In genomic region chr2:46632349-46632748, GRCh38 we compare ENCODE assay signal across 8 cellular contexts. TPM values are rescaled to one million over a fixed set of nuclear protein-coding genes. Genes with fewer than 3 reads are reported as not detected.
DNase-seq lines count a peak whose midpoint lies in the region; ATAC-seq and TF ChIP-seq lines count a peak whose summit lies in the region.

No MANE protein-coding gene starts in this region.

- ATAC-seq in T-helper 17 cell: no peak

- H3K27me3 Mint-ChIP-seq in Calu3 (ENCODE audit: unreplicated experiment) (no peaks in the 10 kb centered on the region), HFFc6 (ENCODE audit: insufficient read depth) (0 out of 2 replicates have a peak, but pooled peaks cover 2% of the 10 kb centered on the region), T-helper 17 cell (no peaks in the 10 kb centered on the region), glutamatergic neuron (ENCODE audit: unreplicated experiment) (no peaks in the 10 kb centered on the region)

- TF ChIP-seq CTCF in Calu3 (IDR thresholded peaks at IDR 0.05; ENCODE audit: unreplicated experiment) (peak; percentile 25), HFFc6 (IDR thresholded peaks at IDR 0.05) (peak; percentile 89), glutamatergic neuron (IDR thresholded peaks at IDR 0.05; ENCODE audit: partially characterized antibody, unreplicated experiment) (peak; percentile 47), suprapubic skin (IDR thresholded peaks at IDR 0.05) (peak; percentile 49 to 51)

- H3K9me3 Mint-ChIP-seq in Calu3 (ENCODE audit: low read depth, unreplicated experiment) (no peaks in the 10 kb centered on the region), HFFc6 (no peaks in the 10 kb centered on the region), glutamatergic neuron (ENCODE audit: unreplicated experiment) (no peaks in the 10 kb centered on the region)

- H3K4me1 ChIP-seq in suprapubic skin: no peaks in the 10 kb centered on the region
- no peaks in the 10 kb centered on the region for H3K4me1 ChIP-seq in effector memory CD4-positive, alpha-beta T cell (ENCODE audit: control insufficient read depth, insufficient read depth, low read length, poor library complexity, severe bottlenecking)

- no TSS peak for BruUV-seq in Calu3 (replicated peaks; lab: Mats Ljungman, UMichigan)

- TF ChIP-seq EP300 in suprapubic skin (IDR thresholded peaks at IDR 0.05): no peak

- no peak overlapping the region for H3K27ac ChIP-seq in suprapubic skin
- H3K27ac ChIP-seq in effector memory CD4-positive, alpha-beta T cell (ENCODE audit: insufficient read depth, low read length, poor library complexity, severe bottlenecking): no peak overlapping the region

- intact Hi-C loops in Calu3 (cut with micrococcal nuclease; ENCODE audit: unreplicated experiment): loop anchor here (1.0 kb wide), 3 partner anchors 18 to 257 kb away; no protein-coding TSS in a partner anchor

- CTCF ChIA-PET in Calu3 (lab: Charles Lee): no interaction called here

- H3K27ac Mint-ChIP-seq in Calu3 (ENCODE audit: unreplicated experiment) (no peak overlapping the region), HFFc6 (no peak overlapping the region; the same call in 1 of the 2 replicates), T-helper 17 cell (peak overlapping the region; percentile 73), glutamatergic neuron (ENCODE audit: unreplicated experiment) (no peak overlapping the region)

- H3K36me3 ChIP-seq in suprapubic skin: peaks cover 5% of the 10 kb centered on the region
- no peaks in the 10 kb centered on the region for H3K36me3 ChIP-seq in effector memory CD4-positive, alpha-beta T cell (ENCODE audit: control insufficient read depth, insufficient read depth, low read length)

- H3K9me3 ChIP-seq in T-helper 17 cell (ENCODE audit: control insufficient read depth, low read length, poor library complexity, severe bottlenecking) (no peaks in the 10 kb centered on the region), suprapubic skin (no peaks in the 10 kb centered on the region)
- no peaks in the 10 kb centered on the region for H3K9me3 ChIP-seq in effector memory CD4-positive, alpha-beta T cell (ENCODE audit: control insufficient read depth, low read length)

- H3K36me3 Mint-ChIP-seq in Calu3 (ENCODE audit: insufficient read depth, unreplicated experiment): no peaks in the 10 kb centered on the region
- H3K36me3 Mint-ChIP-seq in HFFc6 (ENCODE audit: low read depth): no peaks in the 10 kb centered on the region
- peaks cover 6% of the 10 kb centered on the region for H3K36me3 Mint-ChIP-seq in T-helper 17 cell (ENCODE audit: low read depth)
- no peaks in the 10 kb centered on the region for H3K36me3 Mint-ChIP-seq in glutamatergic neuron (ENCODE audit: unreplicated experiment)

- no peak overlapping the region for H3K4me3 Mint-ChIP-seq in Calu3 (ENCODE audit: low read depth, unreplicated experiment)
- H3K4me3 Mint-ChIP-seq in HFFc6: no peak overlapping the region
- H3K4me3 Mint-ChIP-seq in T-helper 17 cell: no peak overlapping the region
- H3K4me3 Mint-ChIP-seq in glutamatergic neuron (ENCODE audit: unreplicated experiment): no peak overlapping the region

- no peaks in the 10 kb centered on the region for H3K27me3 ChIP-seq in suprapubic skin
- no peaks in the 10 kb centered on the region for H3K27me3 ChIP-seq in effector memory CD4-positive, alpha-beta T cell (replicated peaks; ENCODE audit: control insufficient read depth, insufficient read depth, low read length, poor library complexity, severe bottlenecking)

- DNase-seq in Calu3 (no peak), HFFc6 (peak; percentile 68), T-helper 17 cell (no peak), glutamatergic neuron (no peak), suprapubic skin (ENCODE audit: low spot score in 2 of 2) (no peak), HK-2 (ENCODE audit: unreplicated experiment) (no peak), NCI-H187 treated with DMSO at 0.1 percent for 48 hours (lab: John Stamatoyannopoulos, UW) (no peak)
- no peak for DNase-seq in effector memory CD4-positive, alpha-beta T cell

- H3K4me1 Mint-ChIP-seq in Calu3 (ENCODE audit: low read depth, unreplicated experiment) (no peaks in the 10 kb centered on the region), HFFc6 (ENCODE audit: low read depth) (peaks cover 14% of the 10 kb centered on the region), T-helper 17 cell (peaks cover 22% of the 10 kb centered on the region), glutamatergic neuron (ENCODE audit: low read depth, unreplicated experiment) (no peaks in the 10 kb centered on the region)

- TF ChIP-seq POLR2A in suprapubic skin (IDR thresholded peaks at IDR 0.05): no peak

- no peak overlapping the region for H3K4me3 ChIP-seq in suprapubic skin
- no peak overlapping the region for H3K4me3 ChIP-seq in effector memory CD4-positive, alpha-beta T cell (ENCODE audit: insufficient read depth, low read depth, low read length, poor library complexity, severe bottlenecking)

RNA-seq across cellular contexts. Expression of gene CRIPT, which starts 15.3 kb away (rescaled TPM):
- total RNA-seq in Calu3 (2022): 11.8 and 13.5 TPM in 2 replicates
- 10 to 100 TPM; 17.7 to 20.5 (median 18.2) TPM for total RNA-seq in HFFc6 (2021; fragmentation: NEBNext Ultra II Directional; extraction: Animal tissue kit (Norgen Biotek cat#: 25700))
- total RNA-seq in T-helper 17 cell: 10 to 100 TPM; 13.5 to 14.7 TPM
- total RNA-seq in glutamatergic neuron (ENCODE audit: unreplicated experiment): 34.6 TPM
- 10 to 100 TPM; 10.2 to 20.6 (median 18.8) TPM for total RNA-seq in suprapubic skin

RNA-seq across cellular contexts. Expression of gene PIGF, which starts 15.5 kb away (rescaled TPM):
- total RNA-seq in Calu3 (2022): 19.0 and 19.7 TPM in 2 replicates
- 10 to 100 TPM; 20.1 to 32.3 (median 29.3) TPM for total RNA-seq in HFFc6 (2021; fragmentation: NEBNext Ultra II Directional; extraction: Animal tissue kit (Norgen Biotek cat#: 25700))
- total RNA-seq in T-helper 17 cell: 10 to 100 TPM; 12.1 to 12.6 TPM
- total RNA-seq in glutamatergic neuron (ENCODE audit: unreplicated experiment): 41.9 TPM
- 10 to 100 TPM; 13.1 to 26.1 (median 23.7) TPM for total RNA-seq in suprapubic skin

Comparison
In these comparisons a context has a peak if more than half of its experiments do, and no peak if none do; other contexts are left out.
1. CTCF ChIP-seq: peak in every context shown above with its lines; median percentile 89 in HFFc6; 50 in suprapubic skin; 47 in glutamatergic neuron; 25 in Calu3.